Comparison of ENCODE assay signal across 1 cellular context in the genomic region with DNA sequence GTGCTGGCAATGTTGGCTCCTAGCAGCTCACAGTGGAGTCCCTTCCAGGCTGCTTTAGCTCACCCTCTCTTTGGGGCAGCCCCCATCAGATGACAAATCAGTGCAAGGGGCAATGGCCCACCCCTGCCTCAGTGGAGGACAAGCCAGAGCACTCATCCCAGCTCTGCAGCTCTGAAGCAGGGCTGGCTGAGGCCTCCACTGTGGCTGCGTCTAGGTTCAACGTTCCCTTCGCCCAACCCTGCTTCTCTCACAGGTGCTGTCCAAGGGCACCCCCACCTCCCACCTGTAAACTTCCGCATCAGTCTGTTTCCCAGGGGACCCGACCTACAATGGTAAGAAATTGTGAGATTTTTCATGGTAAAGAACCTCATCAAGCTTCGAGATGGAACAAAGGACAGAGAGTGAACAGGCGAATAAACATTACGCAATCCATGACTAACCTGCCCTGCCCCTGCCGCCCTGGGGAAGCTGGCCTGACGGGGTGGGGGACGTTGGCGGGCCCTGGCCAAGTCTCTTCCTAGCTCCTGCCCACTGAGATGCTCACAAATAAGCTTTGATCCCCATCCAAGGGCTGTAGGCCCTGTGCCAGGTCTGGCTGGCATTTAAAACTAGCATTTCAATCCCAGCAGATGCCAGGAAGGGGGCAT.
TF ChIP-seq lines count a peak whose summit lies in the region.

No MANE protein-coding gene starts in this region.

TF ChIP-seq in K562, 482 proteins besides CTCF, POLR2A, EP300 and RAD21:
- TF ChIP-seq ADNP (tag; IDR thresholded peaks at IDR 0.05) (no peak), CEBPG (CRISPR knock-in tag; IDR thresholded peaks at IDR 0.05) (0 out of 2 replicates have a peak, but pooled peaks have one; percentile 8), CEBPG (tag; conservative IDR thresholded peaks at IDR 0.05 in 1 of 2, IDR thresholded peaks at IDR 0.05 in 1 of 2) (peak; percentile 69 to 71), CEBPB (tag; IDR thresholded peaks at IDR 0.05) (peak; percentile 86), ZNF354B (CRISPR knock-in tag; IDR thresholded peaks at IDR 0.05) (no peak)
